8 cellular contexts compared by ENCODE assay signal in the genomic region with DNA sequence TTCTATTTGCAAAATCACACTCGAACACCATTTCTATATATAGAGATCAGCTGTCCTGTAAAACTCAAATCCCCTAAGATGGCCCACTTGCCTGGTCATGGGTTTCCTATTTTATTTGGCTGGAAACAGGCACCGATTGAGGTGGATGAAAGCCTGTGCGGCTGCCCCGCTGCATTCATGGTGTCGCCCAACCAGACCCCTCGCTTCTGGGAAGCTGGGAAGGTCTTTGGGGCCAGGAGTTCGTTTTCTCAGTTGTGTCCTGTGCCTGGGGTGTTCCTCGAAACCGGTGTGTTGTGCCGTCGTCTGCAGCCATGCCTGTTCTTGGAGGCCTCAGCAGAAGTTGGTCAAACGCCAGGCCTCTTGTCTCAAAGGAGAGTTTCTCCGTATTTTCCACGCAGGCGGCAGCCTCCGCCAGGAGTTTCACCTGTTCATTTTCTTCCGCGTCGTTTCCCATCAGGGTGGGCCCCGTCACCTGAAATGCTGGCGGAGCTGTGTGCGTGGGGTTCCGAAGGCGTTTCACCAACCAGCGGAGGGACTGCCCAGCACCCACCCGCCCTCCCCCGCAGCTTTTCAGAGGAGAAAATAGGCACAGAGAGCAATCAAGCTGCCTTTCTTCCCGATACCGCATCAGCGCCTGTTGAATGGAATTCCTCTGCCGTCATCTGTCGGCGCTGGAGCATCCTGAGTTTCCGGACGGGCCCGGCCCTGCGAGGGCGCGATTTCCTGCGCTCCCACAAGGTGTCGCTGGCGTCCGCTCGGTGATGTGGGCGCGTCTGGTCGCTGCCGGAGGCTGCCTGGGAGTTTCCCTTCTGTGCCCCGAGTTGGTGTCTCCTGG. TPM values are rescaled to one million over a fixed set of nuclear protein-coding genes. Genes with fewer than 3 reads are reported as not detected.
DNase-seq lines count a peak whose midpoint lies in the region; ATAC-seq, FAIRE-seq and TF ChIP-seq lines count a peak whose summit lies in the region.

No MANE protein-coding gene starts in this region.

- H3K36me3 ChIP-seq in bronchial epithelial cell (ENCODE audit: control insufficient read depth, insufficient read depth, low read length), result peaks cover 3% of the 10 kb centered on the region

- no peaks in the 10 kb centered on the region for H3K27me3 ChIP-seq in CD4-positive, alpha-beta T cell (ENCODE audit: control insufficient read depth, insufficient read depth, low read length)
- H3K27me3 ChIP-seq in bronchial epithelial cell (ENCODE audit: control insufficient read depth, insufficient read depth, low read length), result no peaks in the 10 kb centered on the region

- H3K9me3 ChIP-seq in CD4-positive, alpha-beta T cell (ENCODE audit: control insufficient read depth, low read length), result no peaks in the 10 kb centered on the region

- CTCF ChIA-PET in CD4-positive, alpha-beta T cell (lab: Charles Lee), result interaction anchor here (1.4 to 1.8 kb wide), 3 partner anchors 145 to 266 kb away, joined by 3 to 6 read pairs (median 5); no protein-coding TSS in a partner anchor

- H3K9me3 Mint-ChIP-seq in CD4-positive, alpha-beta T cell, result no peaks in the 10 kb centered on the region

- POLR2A ChIA-PET in CD4-positive, alpha-beta T cell (lab: Charles Lee), result no interaction called here

- FAIRE-seq in bronchial epithelial cell (lab: Jason Lieb, UNC), result no peak

- H3K27ac ChIP-seq in CD4-positive, alpha-beta T cell (ENCODE audit: low read depth, low read length), result no peak overlapping the region

- peaks cover 10% of the 10 kb centered on the region for H3K4me1 Mint-ChIP-seq in CD4-positive, alpha-beta T cell (ENCODE audit: low read depth)

- TF ChIP-seq CTCF in CD4-positive, alpha-beta T cell (IDR thresholded peaks at IDR 0.05), result peak; percentile 97
- TF ChIP-seq CTCF in bronchial epithelial cell (IDR thresholded peaks at IDR 0.05; ENCODE audit: insufficient read depth, low read length, severe bottlenecking), result peak; percentile 99

- peak; percentile 71 to 86 (median 78) for DNase-seq in CD4-positive, alpha-beta T cell
- peak; percentile 76 for DNase-seq in HuH-7 (ENCODE audit: low spot score)
- peak; percentile 59 for DNase-seq in activated CD4-positive, CD25-positive, alpha-beta regulatory T cell treated with anti-CD3 and anti-CD28 coated beads, Interleukin-2, amount 50 U/mL, for 16 hours (ENCODE audit: low read depth, low spot score)
- DNase-seq in bronchial epithelial cell (ENCODE audit: low read depth), result peak; percentile 51
- peak; percentile 95 for DNase-seq in islet precursor cell
- DNase-seq in stimulated activated CD4-positive, alpha-beta T cell treated with anti-CD3 and anti-CD28 coated beads, Interleukin-15, amount 100 ng/mL, for 48 hours (ENCODE audit: low read depth in 2 of 2), result peak; percentile 69 to 73
- no peak for DNase-seq in NCI-H1436 treated with DMSO at 0.1 percent for 48 hours (lab: John Stamatoyannopoulos, UW)

- peaks cover 40% of the 10 kb centered on the region for H3K36me3 Mint-ChIP-seq in CD4-positive, alpha-beta T cell (ENCODE audit: low read depth)

- no peak overlapping the region for H3K27ac Mint-ChIP-seq in CD4-positive, alpha-beta T cell

- intact Hi-C loops in CD4-positive, alpha-beta T cell (cut with DNase I, micrococcal nuclease), result loop anchor here (1.0 to 10.0 kb wide), 4 partner anchors 14 to 656 kb away; partner anchors contain the start of gene RBFA (in 1 of the 2)

- peak; percentile 96 for ATAC-seq in CD4-positive, alpha-beta T cell (ENCODE audit: poor library complexity)
- ATAC-seq in GM21381 (IDR thresholded peaks at IDR 0.05; ENCODE audit: unreplicated experiment), result peak; percentile 71

- no peak overlapping the region for H3K4me3 ChIP-seq in bronchial epithelial cell (ENCODE audit: low read depth, low read length)

- H3K27me3 Mint-ChIP-seq in CD4-positive, alpha-beta T cell, result no peaks in the 10 kb centered on the region

- H3K4me3 Mint-ChIP-seq in CD4-positive, alpha-beta T cell, result no peak overlapping the region

RNA-seq across cellular contexts. Expression of gene NFATC1, which starts 17.1 kb away (rescaled TPM):
- total RNA-seq in CD4-positive, alpha-beta T cell, result 100 to 1,000 TPM; 107 to 113 TPM
- 0.53 and 1.7 TPM in 2 replicates for total RNA-seq in bronchial epithelial cell

Comparison
In these comparisons a context has a peak if more than half of its experiments do, and no peak if none do; other contexts are left out.
1. RNA of gene NFATC1, which starts 17.1 kb away (total RNA-seq): 107 to 113 TPM in CD4-positive, alpha-beta T cell; 0.53 to 1.7 TPM in bronchial epithelial cell; every median in the first group is over 10 times any median in the second.